ENCODE assay signal across 8 cellular contexts in genomic region chrX:49919617-49920016, GRCh38. TPM values are rescaled to one million over a fixed set of nuclear protein-coding genes. Genes with fewer than 3 reads are reported as not detected.
DNase-seq lines count a peak whose midpoint lies in the region; ATAC-seq and TF ChIP-seq lines count a peak whose summit lies in the region.

No MANE protein-coding gene starts in this region.

- H3K9me3 ChIP-seq in MG63: no peaks in the 10 kb centered on the region
- no peaks in the 10 kb centered on the region for H3K9me3 ChIP-seq in left ventricle myocardium inferior (replicated peaks)

- H3K27ac Mint-ChIP-seq in activated T-cell treated with anti-CD3 and anti-CD28 coated beads, Interleukin-2, amount 50 U/mL, for 72 hours: no peak overlapping the region
- H3K27ac Mint-ChIP-seq in activated T-helper 1 cell treated with anti-CD3 and anti-CD28 coated beads, Interleukin-12 subunit alpha, Interleukin-12 subunit beta, Interleukin-2, Interleukin-4 antibody, amounts not matched to agents 30 ng/mL and 10 ng/mL and 1 ng/mL, durations not matched to agents 14 hours and 24 hours and 36 hours: no peak overlapping the region

- peak; percentile 33 for DNase-seq in NCI-H345 (lab: John Stamatoyannopoulos, UW)
- DNase-seq in NCI-H345 treated with DMSO at 0.1 percent for 48 hours (lab: John Stamatoyannopoulos, UW; ENCODE audit: unreplicated experiment): no peak
- peak; percentile 0 for DNase-seq in MG63
- peak; percentile 27 to 31 for DNase-seq in activated T-cell treated with anti-CD3 and anti-CD28 coated beads, Interleukin-2, amount 50 U/mL, for 72 hours
- peak; percentile 42 for DNase-seq in left ventricle myocardium inferior
- peak; percentile 3 to 12 for DNase-seq in stimulated activated CD4-positive, alpha-beta T cell treated with anti-CD3 and anti-CD28 coated beads, Interleukin-2, amount 100 ng/mL, for 48 hours
- DNase-seq in activated T-helper 1 cell treated with anti-CD3 and anti-CD28 coated beads, Interleukin-12 subunit alpha, Interleukin-12 subunit beta, Interleukin-2, Interleukin-4 antibody, amounts not matched to agents 30 ng/mL and 10 ng/mL and 1 ng/mL, durations not matched to agents 14 hours and 24 hours and 36 hours (ENCODE audit: low spot score): no peak

- peak; percentile 78 for TF ChIP-seq CTCF in left ventricle myocardium inferior (IDR thresholded peaks at IDR 0.05; ENCODE audit: borderline replicate concordance)

- no peaks in the 10 kb centered on the region for H3K9me3 Mint-ChIP-seq in activated T-cell treated with anti-CD3 and anti-CD28 coated beads, Interleukin-2, amount 50 U/mL, for 72 hours
- H3K9me3 Mint-ChIP-seq in activated T-helper 1 cell treated with anti-CD3 and anti-CD28 coated beads, Interleukin-12 subunit alpha, Interleukin-12 subunit beta, Interleukin-2, Interleukin-4 antibody, amounts not matched to agents 30 ng/mL and 10 ng/mL and 1 ng/mL, durations not matched to agents 14 hours and 24 hours and 36 hours: no peaks in the 10 kb centered on the region

- H3K27ac ChIP-seq in left ventricle myocardium inferior (replicated peaks): peak overlapping the region; percentile 50

- H3K4me3 Mint-ChIP-seq in activated T-cell treated with anti-CD3 and anti-CD28 coated beads, Interleukin-2, amount 50 U/mL, for 72 hours: no peak overlapping the region
- no peak overlapping the region for H3K4me3 Mint-ChIP-seq in activated T-helper 1 cell treated with anti-CD3 and anti-CD28 coated beads, Interleukin-12 subunit alpha, Interleukin-12 subunit beta, Interleukin-2, Interleukin-4 antibody, amounts not matched to agents 30 ng/mL and 10 ng/mL and 1 ng/mL, durations not matched to agents 14 hours and 24 hours and 36 hours

- H3K4me3 ChIP-seq in MG63 (no peak overlapping the region), left ventricle myocardium inferior (no peak overlapping the region)

- H3K36me3 Mint-ChIP-seq in activated T-cell treated with anti-CD3 and anti-CD28 coated beads, Interleukin-2, amount 50 U/mL, for 72 hours (ENCODE audit: insufficient read depth in 2 of 2): peaks cover 0 to under 1% of the 10 kb centered on the region in 2 donors
- H3K36me3 Mint-ChIP-seq in activated T-helper 1 cell treated with anti-CD3 and anti-CD28 coated beads, Interleukin-12 subunit alpha, Interleukin-12 subunit beta, Interleukin-2, Interleukin-4 antibody, amounts not matched to agents 30 ng/mL and 10 ng/mL and 1 ng/mL, durations not matched to agents 14 hours and 24 hours and 36 hours (ENCODE audit: low read depth): peaks cover 2% of the 10 kb centered on the region

- H3K4me1 Mint-ChIP-seq in activated T-cell treated with anti-CD3 and anti-CD28 coated beads, Interleukin-2, amount 50 U/mL, for 72 hours (ENCODE audit: low read depth): no peaks in the 10 kb centered on the region
- peaks cover 12% of the 10 kb centered on the region for H3K4me1 Mint-ChIP-seq in activated T-helper 1 cell treated with anti-CD3 and anti-CD28 coated beads, Interleukin-12 subunit alpha, Interleukin-12 subunit beta, Interleukin-2, Interleukin-4 antibody, amounts not matched to agents 30 ng/mL and 10 ng/mL and 1 ng/mL, durations not matched to agents 14 hours and 24 hours and 36 hours (ENCODE audit: low read depth)

- intact Hi-C loops in left ventricle myocardium inferior (cut with micrococcal nuclease): no loop called here
- intact Hi-C loops in activated T-helper 1 cell treated with anti-CD3 and anti-CD28 coated beads, Interleukin-12 subunit alpha, Interleukin-12 subunit beta, Interleukin-2, Interleukin-4 antibody, amounts not matched to agents 30 ng/mL and 10 ng/mL and 1 ng/mL, durations not matched to agents 14 hours and 24 hours and 36 hours (cut with micrococcal nuclease): loop anchor here (10.0 kb wide), 1 partner anchor 1325 kb away; the partner anchor contains the start of gene WDR13

- H3K36me3 ChIP-seq in MG63 (no peaks in the 10 kb centered on the region), left ventricle myocardium inferior (no peaks in the 10 kb centered on the region)

- ATAC-seq in activated T-cell treated with anti-CD3 and anti-CD28 coated beads, Interleukin-2, amount 50 U/mL, for 72 hours (replicated peaks in 1 of 2): no peak
- no peak for ATAC-seq in GM18870 (IDR thresholded peaks at IDR 0.05; ENCODE audit: unreplicated experiment)

- H3K4me1 ChIP-seq in left ventricle myocardium inferior: peaks cover 13% of the 10 kb centered on the region

- peaks cover 24% of the 10 kb centered on the region for H3K27me3 Mint-ChIP-seq in activated T-cell treated with anti-CD3 and anti-CD28 coated beads, Interleukin-2, amount 50 U/mL, for 72 hours (ENCODE audit: low read depth)
- peaks cover 2% of the 10 kb centered on the region for H3K27me3 Mint-ChIP-seq in activated T-helper 1 cell treated with anti-CD3 and anti-CD28 coated beads, Interleukin-12 subunit alpha, Interleukin-12 subunit beta, Interleukin-2, Interleukin-4 antibody, amounts not matched to agents 30 ng/mL and 10 ng/mL and 1 ng/mL, durations not matched to agents 14 hours and 24 hours and 36 hours (ENCODE audit: insufficient read depth)

- H3K27me3 ChIP-seq in MG63: no peaks in the 10 kb centered on the region
- H3K27me3 ChIP-seq in left ventricle myocardium inferior (ENCODE audit: low read depth): no peaks in the 10 kb centered on the region

RNA-seq across cellular contexts. Expression of gene CLCN5, which starts 2.8 kb away (rescaled TPM):
- total RNA-seq in MG63 (2014; rRNA removed; shearing (Covaris generic); ENCODE audit: low replicate concordance): 0.76 and 0.86 TPM in 2 replicates
- total RNA-seq in activated T-cell treated with anti-CD3 and anti-CD28 coated beads, Interleukin-2, amount 50 U/mL, for 72 hours: 1 to 10 TPM; 4.2 to 4.3 TPM
- 1.7 TPM for total RNA-seq in left ventricle myocardium inferior
- 2.8 and 5.5 TPM in 2 replicates for total RNA-seq in activated T-helper 1 cell treated with anti-CD3 and anti-CD28 coated beads, Interleukin-12 subunit alpha, Interleukin-12 subunit beta, Interleukin-2, Interleukin-4 antibody, amounts not matched to agents 30 ng/mL and 10 ng/mL and 1 ng/mL, durations not matched to agents 14 hours and 24 hours and 36 hours

RNA-seq across cellular contexts. Expression of gene USP27X, which starts 40.3 kb away (rescaled TPM):
- 0.56 and 1.3 TPM in 2 replicates for total RNA-seq in MG63 (2014; rRNA removed; shearing (Covaris generic); ENCODE audit: low replicate concordance)
- 1 to 10 TPM; 1.9 to 2.1 TPM for total RNA-seq in activated T-cell treated with anti-CD3 and anti-CD28 coated beads, Interleukin-2, amount 50 U/mL, for 72 hours
- total RNA-seq in left ventricle myocardium inferior: 1.8 TPM
- 1.2 and 1.9 TPM in 2 replicates for total RNA-seq in activated T-helper 1 cell treated with anti-CD3 and anti-CD28 coated beads, Interleukin-12 subunit alpha, Interleukin-12 subunit beta, Interleukin-2, Interleukin-4 antibody, amounts not matched to agents 30 ng/mL and 10 ng/mL and 1 ng/mL, durations not matched to agents 14 hours and 24 hours and 36 hours

Comparison
In these comparisons a context has a peak if more than half of its experiments do, and no peak if none do; other contexts are left out.
1. DNase-seq: peak in NCI-H345 (single experiment), MG63 (single experiment), activated T-cell treated with anti-CD3 and anti-CD28 coated beads, Interleukin-2, amount 50 U/mL, for 72 hours (2 of 2), left ventricle myocardium inferior (single experiment) and stimulated activated CD4-positive, alpha-beta T cell treated with anti-CD3 and anti-CD28 coated beads, Interleukin-2, amount 100 ng/mL, for 48 hours (2 of 2); none in NCI-H345 treated with DMSO at 0.1 percent for 48 hours (single experiment) and activated T-helper 1 cell treated with anti-CD3 and anti-CD28 coated beads, Interleukin-12 subunit alpha, Interleukin-12 subunit beta, Interleukin-2, Interleukin-4 antibody, amounts not matched to agents 30 ng/mL and 10 ng/mL and 1 ng/mL, durations not matched to agents 14 hours and 24 hours and 36 hours (single experiment).